In the genomic region with DNA sequence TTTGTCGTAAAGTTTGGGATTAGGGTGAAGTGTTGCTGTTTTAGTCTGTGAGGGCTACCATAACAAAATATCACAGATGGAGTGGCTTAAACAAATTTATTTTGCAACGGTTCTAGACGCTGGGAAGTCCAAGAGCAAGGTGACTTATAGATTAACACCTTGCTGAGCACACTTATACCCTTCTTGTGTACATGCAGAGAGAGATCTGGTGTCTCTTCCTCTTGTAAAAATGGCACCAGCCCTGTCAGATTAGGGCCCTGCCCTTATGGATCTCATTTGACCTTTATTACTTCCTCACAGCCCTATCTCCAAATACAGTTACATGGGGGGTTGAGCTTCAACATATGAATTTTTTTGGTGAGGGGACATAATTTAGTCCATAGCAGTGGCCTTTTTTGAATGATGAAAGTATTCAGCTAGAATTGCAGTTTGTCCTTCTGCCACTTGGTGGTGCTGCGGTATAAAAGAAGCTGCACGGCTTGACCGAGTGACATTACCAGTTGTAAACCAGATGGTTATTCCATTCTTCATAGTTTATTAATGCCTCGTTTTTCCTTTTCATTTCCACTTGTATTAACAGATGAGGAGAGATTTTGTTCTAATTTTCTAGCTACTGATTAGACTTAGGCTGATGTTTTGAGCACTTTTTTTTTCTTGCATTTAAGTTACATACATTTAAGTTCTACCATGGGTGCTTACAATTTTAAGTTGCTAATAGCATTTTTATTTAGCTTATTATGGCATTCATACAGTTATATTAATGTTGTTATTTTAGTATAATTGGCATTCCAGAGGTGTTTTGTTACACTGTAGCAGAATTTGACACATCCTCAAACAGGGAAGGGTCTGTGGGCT, we compare ENCODE assay signal across 9 cellular contexts. TPM values are rescaled to one million over a fixed set of nuclear protein-coding genes. Genes with fewer than 3 reads are reported as not detected.
DNase-seq lines count a peak whose midpoint lies in the region; ATAC-seq lines count a peak whose summit lies in the region.
"Had no signal": no experiment of that assay in that cellular context is flagged by ENCODE, and none has a peak within 500 bp of the region (broad histone marks: within the 10 kb centered on the region; RNA-seq: fewer than 3 reads in every experiment).

No MANE protein-coding gene starts in this region.

- no peaks in the 10 kb centered on the region for H3K9me3 Mint-ChIP-seq in activated CD4-positive, alpha-beta memory T cell treated with anti-CD3 and anti-CD28 coated beads for 36 hours
- H3K9me3 Mint-ChIP-seq: IgD-negative memory B cell had no signal

- no peak overlapping the region for H3K4me3 Mint-ChIP-seq in activated CD4-positive, alpha-beta memory T cell treated with anti-CD3 and anti-CD28 coated beads for 36 hours

- ATAC-seq in GM18520 (IDR thresholded peaks at IDR 0.05; ENCODE audit: unreplicated experiment), result peak; percentile 70
- peak; percentile 84 for ATAC-seq in HG03066 (IDR thresholded peaks at IDR 0.05; ENCODE audit: low read depth, unreplicated experiment)

- CTCF ChIA-PET in activated CD4-positive, alpha-beta memory T cell treated with anti-CD3 and anti-CD28 coated beads for 36 hours (lab: Charles Lee), result interaction anchor here (0.7 to 4.6 kb wide), 70 partner anchors 10 to 619 kb away, joined by 3 to 51 read pairs (median 4); a partner anchor contains a TSS

- DNase-seq in AG20443 (ENCODE audit: low spot score), result peak; percentile 78
- peak; percentile 34 for DNase-seq in NCI-H345 (lab: John Stamatoyannopoulos, UW)
- DNase-seq in activated CD4-positive, alpha-beta memory T cell treated with anti-CD3 and anti-CD28 coated beads for 36 hours, result peak; percentile 83
- DNase-seq in effector CD4-positive, alpha-beta T cell, result peak; percentile 70
- DNase-seq in medulla oblongata (ENCODE audit: extremely low spot score), result peak; percentile 87
- peak; percentile 38 to 40 for DNase-seq in stimulated activated CD8-positive, alpha-beta memory T cell treated with anti-CD3 and anti-CD28 coated beads, Interleukin-15, amount 100 ng/mL, for 48 hours (ENCODE audit: low read depth in 2 of 2)

- intact Hi-C loops in activated CD4-positive, alpha-beta memory T cell treated with anti-CD3 and anti-CD28 coated beads for 36 hours (cut with micrococcal nuclease), result loop anchor here (1.0 to 5.0 kb wide), 5 partner anchors 216 to 610 kb away; a partner anchor contains a TSS

- H3K4me1 Mint-ChIP-seq in activated CD4-positive, alpha-beta memory T cell treated with anti-CD3 and anti-CD28 coated beads for 36 hours (ENCODE audit: low read depth), result peaks cover 23% of the 10 kb centered on the region

- POLR2A ChIA-PET in activated CD4-positive, alpha-beta memory T cell treated with anti-CD3 and anti-CD28 coated beads for 36 hours (lab: Charles Lee), result no interaction called here

- H3K27ac Mint-ChIP-seq in activated CD4-positive, alpha-beta memory T cell treated with anti-CD3 and anti-CD28 coated beads for 36 hours, result no peak overlapping the region

- peaks cover 27% of the 10 kb centered on the region for H3K36me3 Mint-ChIP-seq in activated CD4-positive, alpha-beta memory T cell treated with anti-CD3 and anti-CD28 coated beads for 36 hours

- H3K27me3 Mint-ChIP-seq in activated CD4-positive, alpha-beta memory T cell treated with anti-CD3 and anti-CD28 coated beads for 36 hours, result no peaks in the 10 kb centered on the region
- H3K27me3 Mint-ChIP-seq: IgD-negative memory B cell had no signal

RNA-seq across cellular contexts. Expression of a gene that starts 19.4 kb away (rescaled TPM):
- total RNA-seq in activated CD4-positive, alpha-beta memory T cell treated with anti-CD3 and anti-CD28 coated beads for 36 hours, result 100 to 1,000 TPM; 102 TPM

Comparison
In these comparisons a context has a peak if more than half of its experiments do, and no peak if none do; other contexts are left out.
1. Peak in every context shown above with its lines: DNase-seq and ATAC-seq.
2. DNase-seq: peak in every context shown above with its lines; median percentile 87 in medulla oblongata; 83 in activated CD4-positive, alpha-beta memory T cell treated with anti-CD3 and anti-CD28 coated beads for 36 hours; 78 in AG20443; 70 in effector CD4-positive, alpha-beta T cell; 39 in stimulated activated CD8-positive, alpha-beta memory T cell treated with anti-CD3 and anti-CD28 coated beads, Interleukin-15, amount 100 ng/mL, for 48 hours; 34 in NCI-H345.